ENCODE assay signal across 1 cellular context in genomic region chr20:10089871-10090587, GRCh38.
TF ChIP-seq lines count a peak whose summit lies in the region.

No MANE protein-coding gene starts in this region.

TF ChIP-seq in GM23338, 12 proteins besides CTCF, POLR2A, EP300 and RAD21 (continued from another document):
- TF ChIP-seq ZNF462 (CRISPR knock-in tag; IDR thresholded peaks at IDR 0.05) (no peak), EZH2 (IDR thresholded peaks at IDR 0.05; ENCODE audit: low read depth, unreplicated experiment) (no peak), EZH2phosphoT487 (IDR thresholded peaks at IDR 0.05; ENCODE audit: unreplicated experiment) (no peak)
